ENCODE assay signal across 1 cellular context in the genomic region with DNA sequence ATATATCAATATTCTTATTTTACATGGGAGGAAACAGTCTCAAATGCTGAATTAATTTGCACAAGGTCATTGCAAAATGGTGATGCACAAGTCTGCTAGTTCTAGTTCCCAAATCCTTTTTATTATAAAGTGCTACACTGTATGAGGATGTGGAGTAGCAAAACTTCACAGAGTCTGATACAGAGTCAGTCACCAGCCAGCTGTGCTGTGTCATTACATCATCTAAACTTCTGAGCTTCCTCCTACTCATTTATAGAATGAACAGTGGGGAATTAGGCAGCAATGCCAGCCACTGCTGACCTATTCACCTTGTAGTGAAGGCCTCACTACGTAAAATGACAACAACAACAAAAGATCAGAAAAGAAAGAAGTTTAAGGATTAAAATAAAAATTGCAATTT.
TF ChIP-seq lines count a peak whose summit lies in the region.

No MANE protein-coding gene starts in this region.

TF ChIP-seq in HepG2, 621 proteins besides CTCF, POLR2A, EP300 and RAD21 (continued from another document):
- no peak for TF ChIP-seq ZFP62 (CRISPR knock-in tag; IDR thresholded peaks at IDR 0.05)
- TF ChIP-seq, protein P1, sequence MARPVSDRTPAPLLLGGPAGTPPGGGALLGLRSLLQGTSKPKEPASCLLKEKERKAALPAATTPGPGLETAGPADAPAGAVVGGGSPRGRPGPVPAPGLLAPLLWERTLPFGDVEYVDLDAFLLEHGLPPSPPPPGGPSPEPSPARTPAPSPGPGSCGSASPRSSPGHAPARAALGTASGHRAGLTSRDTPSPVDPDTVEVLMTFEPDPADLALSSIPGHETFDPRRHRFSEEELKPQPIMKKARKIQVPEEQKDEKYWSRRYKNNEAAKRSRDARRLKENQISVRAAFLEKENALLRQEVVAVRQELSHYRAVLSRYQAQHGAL (CRISPR knock-in tag; IDR thresholded peaks at IDR 0.05; ENCODE audit: not compliant biosample characterization): no peak
- TF ChIP-seq ZNF552 (CRISPR knock-in tag; IDR thresholded peaks at IDR 0.05; ENCODE audit: borderline replicate concordance): no peak
- TF ChIP-seq, protein P2, sequence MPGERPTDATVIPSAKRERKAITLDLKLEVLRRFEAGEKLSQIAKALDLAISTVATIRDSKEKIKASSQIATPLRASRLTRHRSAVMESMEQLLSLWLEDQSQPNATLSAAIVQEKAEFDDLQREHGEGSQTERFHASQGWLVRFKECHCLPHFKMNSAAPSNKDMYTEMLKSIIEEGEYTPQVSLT (CRISPR knock-in tag; IDR thresholded peaks at IDR 0.05; ENCODE audit: borderline replicate concordance, low read depth): no peak
- TF ChIP-seq RXRB (CRISPR knock-in tag; IDR thresholded peaks at IDR 0.05; ENCODE audit: borderline replicate concordance): no peak
- TF ChIP-seq FOXK1 (CRISPR knock-in tag; IDR thresholded peaks at IDR 0.05; ENCODE audit: borderline replicate concordance, low read depth): no peak
- no peak for TF ChIP-seq SETDB1 (CRISPR knock-in tag; IDR thresholded peaks at IDR 0.05; ENCODE audit: borderline replicate concordance)
- no peak for TF ChIP-seq DMAP1 (CRISPR knock-in tag; IDR thresholded peaks at IDR 0.05)
- TF ChIP-seq, protein P3, sequence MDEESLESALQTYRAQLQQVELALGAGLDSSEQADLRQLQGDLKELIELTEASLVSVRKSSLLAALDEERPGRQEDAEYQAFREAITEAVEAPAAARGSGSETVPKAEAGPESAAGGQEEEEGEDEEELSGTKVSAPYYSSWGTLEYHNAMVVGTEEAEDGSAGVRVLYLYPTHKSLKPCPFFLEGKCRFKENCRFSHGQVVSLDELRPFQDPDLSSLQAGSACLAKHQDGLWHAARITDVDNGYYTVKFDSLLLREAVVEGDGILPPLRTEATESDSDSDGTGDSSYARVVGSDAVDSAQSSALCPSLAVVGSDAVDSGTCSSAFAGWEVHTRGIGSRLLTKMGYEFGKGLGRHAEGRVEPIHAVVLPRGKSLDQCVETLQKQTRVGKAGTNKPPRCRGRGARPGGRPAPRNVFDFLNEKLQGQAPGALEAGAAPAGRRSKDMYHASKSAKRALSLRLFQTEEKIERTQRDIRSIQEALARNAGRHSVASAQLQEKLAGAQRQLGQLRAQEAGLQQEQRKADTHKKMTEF (CRISPR knock-in tag; IDR thresholded peaks at IDR 0.05): no peak
- TF ChIP-seq ZNF33A (CRISPR knock-in tag; IDR thresholded peaks at IDR 0.05; ENCODE audit: borderline replicate concordance): no peak
- TF ChIP-seq, protein P4, sequence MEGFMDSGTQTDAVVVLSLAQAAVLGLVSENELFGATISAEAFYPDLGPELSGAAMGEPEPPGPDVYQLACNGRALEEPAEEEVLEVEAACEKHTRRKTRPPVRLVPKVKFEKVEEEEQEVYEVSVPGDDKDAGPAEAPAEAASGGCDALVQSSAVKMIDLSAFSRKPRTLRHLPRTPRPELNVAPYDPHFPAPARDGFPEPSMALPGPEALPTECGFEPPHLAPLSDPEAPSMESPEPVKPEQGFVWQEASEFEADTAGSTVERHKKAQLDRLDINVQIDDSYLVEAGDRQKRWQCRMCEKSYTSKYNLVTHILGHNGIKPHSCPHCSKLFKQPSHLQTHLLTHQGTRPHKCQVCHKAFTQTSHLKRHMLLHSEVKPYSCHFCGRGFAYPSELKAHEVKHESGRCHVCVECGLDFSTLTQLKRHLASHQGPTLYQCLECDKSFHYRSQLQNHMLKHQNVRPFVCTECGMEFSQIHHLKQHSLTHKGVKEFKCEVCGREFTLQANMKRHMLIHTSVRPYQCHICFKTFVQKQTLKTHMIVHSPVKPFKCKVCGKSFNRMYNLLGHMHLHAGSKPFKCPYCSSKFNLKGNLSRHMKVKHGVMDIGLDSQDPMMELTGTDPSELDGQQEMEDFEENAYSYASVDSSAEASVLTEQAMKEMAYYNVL (CRISPR knock-in tag; IDR thresholded peaks at IDR 0.05; ENCODE audit: borderline replicate concordance): no peak
- TF ChIP-seq, protein P5, sequence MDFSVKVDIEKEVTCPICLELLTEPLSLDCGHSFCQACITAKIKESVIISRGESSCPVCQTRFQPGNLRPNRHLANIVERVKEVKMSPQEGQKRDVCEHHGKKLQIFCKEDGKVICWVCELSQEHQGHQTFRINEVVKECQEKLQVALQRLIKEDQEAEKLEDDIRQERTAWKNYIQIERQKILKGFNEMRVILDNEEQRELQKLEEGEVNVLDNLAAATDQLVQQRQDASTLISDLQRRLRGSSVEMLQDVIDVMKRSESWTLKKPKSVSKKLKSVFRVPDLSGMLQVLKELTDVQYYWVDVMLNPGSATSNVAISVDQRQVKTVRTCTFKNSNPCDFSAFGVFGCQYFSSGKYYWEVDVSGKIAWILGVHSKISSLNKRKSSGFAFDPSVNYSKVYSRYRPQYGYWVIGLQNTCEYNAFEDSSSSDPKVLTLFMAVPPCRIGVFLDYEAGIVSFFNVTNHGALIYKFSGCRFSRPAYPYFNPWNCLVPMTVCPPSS (IDR thresholded peaks at IDR 0.05): no peak
- TF ChIP-seq ZSCAN20 (CRISPR knock-in tag; IDR thresholded peaks at IDR 0.05; ENCODE audit: borderline replicate concordance): no peak
- TF ChIP-seq ZSCAN25 (CRISPR knock-in tag; IDR thresholded peaks at IDR 0.05): no peak
TF ChIP-seq in HepG2: peak in this region for 0.
